In genomic region chr6:141152951-141153350, GRCh38 we compare ENCODE assay signal across 18 cellular contexts.
A peak's percentile ranks its signal among the peaks of the same experiment; 100 is the strongest.
DNase-seq lines count a peak whose midpoint lies in the region; ATAC-seq and TF ChIP-seq lines count a peak whose summit lies in the region.
"Had no signal": no experiment of that assay in that cellular context is flagged by ENCODE, and none has a peak within 500 bp of the region (broad histone marks: within the 10 kb centered on the region; RNA-seq: fewer than 3 reads in every experiment).

No MANE protein-coding gene starts in this region.

- no peak overlapping the region for H2AFZ ChIP-seq in Karpas-422 (ENCODE audit: low read length)

- no peaks in the 10 kb centered on the region for H3K79me2 ChIP-seq in Karpas-422 (ENCODE audit: low read length)

- H3K36me3 ChIP-seq in CD4-positive, alpha-beta memory T cell (ENCODE audit: insufficient read depth, low read length), result no peaks in the 10 kb centered on the region
- no peaks in the 10 kb centered on the region for H3K36me3 ChIP-seq in HUES48 (ENCODE audit: control insufficient read depth, insufficient read depth, low read length)
- H3K36me3 ChIP-seq in adipocyte (ENCODE audit: control insufficient read depth, insufficient read depth, low read length, severe bottlenecking), result no peaks in the 10 kb centered on the region
- no peaks in the 10 kb centered on the region for H3K36me3 ChIP-seq in Karpas-422 (ENCODE audit: insufficient read depth, low read length)
- H3K36me3 ChIP-seq in esophagus squamous epithelium, result no peaks in the 10 kb centered on the region
- H3K36me3 ChIP-seq: BE2C, HAP-1, heart left ventricle, neural progenitor cell, tibial nerve had no signal

- peaks cover 0 to 3% (median 0%) of the 10 kb centered on the region in 8 donors for H3K9me3 Mint-ChIP-seq in CD4-positive, alpha-beta memory T cell
- H3K9me3 Mint-ChIP-seq in activated CD8-positive, alpha-beta T cell treated with anti-CD3 and anti-CD28 coated beads, Interleukin-2, amount 10 ng/mL, durations not matched to agents 7 days and 5 days (ENCODE audit: insufficient read depth), result no peaks in the 10 kb centered on the region
- H3K9me3 Mint-ChIP-seq in type B pancreatic cell, result peaks cover 5% of the 10 kb centered on the region

- no peaks in the 10 kb centered on the region for H3K36me3 Mint-ChIP-seq in CD4-positive, alpha-beta memory T cell
- H3K36me3 Mint-ChIP-seq in activated CD8-positive, alpha-beta T cell treated with anti-CD3 and anti-CD28 coated beads, Interleukin-2, amount 10 ng/mL, durations not matched to agents 7 days and 5 days (ENCODE audit: low read depth), result no peaks in the 10 kb centered on the region
- no peaks in the 10 kb centered on the region for H3K36me3 Mint-ChIP-seq in type B pancreatic cell
- H3K36me3 Mint-ChIP-seq: neural progenitor cell had no signal

- H3K9me3 ChIP-seq in CD4-positive, alpha-beta memory T cell (ENCODE audit: control insufficient read depth in 1 of 2, low read length in 2 of 2), result no peaks in the 10 kb centered on the region
- H3K9me3 ChIP-seq in HUES48 (ENCODE audit: control insufficient read depth, insufficient read depth, low read length) (peaks cover 26% of the 10 kb centered on the region), adipocyte (ENCODE audit: control insufficient read depth, low read length) (no peaks in the 10 kb centered on the region), Karpas-422 (ENCODE audit: low read length) (0 out of 2 replicates have a peak, but pooled peaks cover 5% of the 10 kb centered on the region), esophagus squamous epithelium (no peaks in the 10 kb centered on the region)
- H3K9me3 ChIP-seq: BE2C had no signal

- H3K4me3 Mint-ChIP-seq in CD4-positive, alpha-beta memory T cell, result peak overlapping the region in 3 of 8 donors; percentile 2 to 58 (median 21)
- H3K4me3 Mint-ChIP-seq in activated CD8-positive, alpha-beta T cell treated with anti-CD3 and anti-CD28 coated beads, Interleukin-2, amount 10 ng/mL, durations not matched to agents 7 days and 5 days, result no peak overlapping the region
- H3K4me3 Mint-ChIP-seq in type B pancreatic cell, result no peak overlapping the region
- H3K4me3 Mint-ChIP-seq: neural progenitor cell; T-helper 1 cell treated with Interleukin-12 subunit alpha and Interleukin-12 subunit beta and Interleukin-4 antibody, amounts not matched to agents 30 μg/mL and 1 μg/mL, for 36 hours had no signal

- H3K9ac ChIP-seq in HUES48 (ENCODE audit: low read depth, low read length) (no peak overlapping the region; the same call in 1 of the 2 replicates), adipocyte (ENCODE audit: low read length) (no peak overlapping the region), Karpas-422 (ENCODE audit: low read length) (no peak overlapping the region)
- H3K9ac ChIP-seq: neural progenitor cell had no signal

- no peaks in the 10 kb centered on the region for H3K27me3 ChIP-seq in CD4-positive, alpha-beta memory T cell (ENCODE audit: insufficient read depth, low read length)
- H3K27me3 ChIP-seq in HUES48 (ENCODE audit: control insufficient read depth, insufficient read depth, low read length) (no peaks in the 10 kb centered on the region), adipocyte (replicated peaks; ENCODE audit: control insufficient read depth, insufficient read depth, low read length) (no peaks in the 10 kb centered on the region), Karpas-422 (ENCODE audit: low read length) (no peaks in the 10 kb centered on the region), esophagus squamous epithelium (no peaks in the 10 kb centered on the region)
- H3K27me3 ChIP-seq: BE2C, heart left ventricle, neural progenitor cell, tibial nerve had no signal

- no peak overlapping the region for H3K4me2 ChIP-seq in Karpas-422 (ENCODE audit: low read depth, low read length, poor library complexity, severe bottlenecking)
- H3K4me2 ChIP-seq: neural progenitor cell had no signal

- H3K4me1 ChIP-seq in CD4-positive, alpha-beta memory T cell (ENCODE audit: insufficient read depth, low read length), result peaks cover 17% of the 10 kb centered on the region
- H3K4me1 ChIP-seq in HUES48 (ENCODE audit: control insufficient read depth, insufficient read depth, low read length) (peaks cover 19% of the 10 kb centered on the region), adipocyte (ENCODE audit: control insufficient read depth, insufficient read depth, low read length) (peaks cover 2% of the 10 kb centered on the region), Karpas-422 (ENCODE audit: low read length) (no peaks in the 10 kb centered on the region), esophagus squamous epithelium (no peaks in the 10 kb centered on the region)
- H3K4me1 ChIP-seq: BE2C had no signal

- 48 to 67% methylated on average over 1 of the region's 1 CpG for WGBS in esophagus squamous epithelium, 2 donors

- TF ChIP-seq POLR2A in esophagus squamous epithelium (IDR thresholded peaks at IDR 0.05), result no peak

- no peak for DNase-seq in CD4-positive, alpha-beta memory T cell
- DNase-seq in adipocyte (ENCODE audit: low read depth) (peak; percentile 56), left kidney (ENCODE audit: low read depth, low spot score) (peak; percentile 25), Karpas-422 (no peak), type B pancreatic cell (ENCODE audit: extremely low spot score, unreplicated experiment) (no peak), esophagus squamous epithelium (lab: John Stamatoyannopoulos, UW) (no peak)
- DNase-seq in activated CD8-positive, alpha-beta T cell treated with anti-CD3 and anti-CD28 coated beads, Interleukin-2, amount 10 ng/mL, durations not matched to agents 7 days and 5 days, result no peak
- DNase-seq: activated gamma-delta T cell treated with Interleukin-2 at 50 U/mL for 16 hours, BE2C, DMS 273 treated with DMSO at 0.1 percent for 48 hours, heart left ventricle, islet precursor cell, SHP77 had no signal

- H3K27ac Mint-ChIP-seq in CD4-positive, alpha-beta memory T cell, result peak overlapping the region in 6 of 7 donors; percentile 19 to 66 (median 50)
- H3K27ac Mint-ChIP-seq in activated CD8-positive, alpha-beta T cell treated with anti-CD3 and anti-CD28 coated beads, Interleukin-2, amount 10 ng/mL, durations not matched to agents 7 days and 5 days, result no peak overlapping the region
- H3K27ac Mint-ChIP-seq in type B pancreatic cell, result no peak overlapping the region
- H3K27ac Mint-ChIP-seq: neural progenitor cell; T-helper 1 cell treated with Interleukin-12 subunit alpha and Interleukin-12 subunit beta and Interleukin-4 antibody, amounts not matched to agents 30 μg/mL and 1 μg/mL, for 36 hours had no signal

- CTCF ChIA-PET in CD4-positive, alpha-beta memory T cell (lab: Charles Lee; ENCODE audit: partially characterized antibody), result no interaction called here
- CTCF ChIA-PET in activated CD8-positive, alpha-beta T cell treated with anti-CD3 and anti-CD28 coated beads, Interleukin-2, amount 10 ng/mL, durations not matched to agents 7 days and 5 days (lab: Charles Lee), result no interaction called here

- no peaks in the 10 kb centered on the region for H4K20me1 ChIP-seq in Karpas-422 (ENCODE audit: insufficient read depth, low read depth, low read length)

- ATAC-seq in activated CD8-positive, alpha-beta T cell treated with anti-CD3 and anti-CD28 coated beads, Interleukin-2, amount 10 ng/mL, durations not matched to agents 7 days and 5 days, result no peak
- ATAC-seq: heart left ventricle had no signal

- H3K27ac ChIP-seq in CD4-positive, alpha-beta memory T cell (ENCODE audit: low read depth, low read length), result no peak overlapping the region
- H3K27ac ChIP-seq in HUES48 (ENCODE audit: low read depth, low read length), result peak overlapping the region; percentile 87
- no peak overlapping the region for H3K27ac ChIP-seq in Karpas-422 (ENCODE audit: low read length)
- no peak overlapping the region for H3K27ac ChIP-seq in esophagus squamous epithelium
- H3K27ac ChIP-seq: neural progenitor cell had no signal

- no peaks in the 10 kb centered on the region for H3K27me3 Mint-ChIP-seq in CD4-positive, alpha-beta memory T cell
- no peaks in the 10 kb centered on the region for H3K27me3 Mint-ChIP-seq in activated CD8-positive, alpha-beta T cell treated with anti-CD3 and anti-CD28 coated beads, Interleukin-2, amount 10 ng/mL, durations not matched to agents 7 days and 5 days (ENCODE audit: low read depth)
- H3K27me3 Mint-ChIP-seq in type B pancreatic cell, result no peaks in the 10 kb centered on the region

- POLR2A ChIA-PET in CD4-positive, alpha-beta memory T cell (lab: Charles Lee; ENCODE audit: partially characterized antibody), result no interaction called here
- POLR2A ChIA-PET in activated CD8-positive, alpha-beta T cell treated with anti-CD3 and anti-CD28 coated beads, Interleukin-2, amount 10 ng/mL, durations not matched to agents 7 days and 5 days (lab: Charles Lee), result no interaction called here

- H3K4me3 ChIP-seq in CD4-positive, alpha-beta memory T cell (ENCODE audit: low read length in 2 of 2), result no peak overlapping the region
- H3K4me3 ChIP-seq in HUES48 (ENCODE audit: low read depth, low read length) (peak overlapping the region; percentile 31; the same call in 1 of the 2 replicates), adipocyte (ENCODE audit: low read length) (no peak overlapping the region), Karpas-422 (ENCODE audit: low read length) (no peak overlapping the region), esophagus squamous epithelium (no peak overlapping the region)
- H3K4me3 ChIP-seq: HAP-1, heart left ventricle, neural progenitor cell, tibial nerve had no signal

- TF ChIP-seq CTCF in type B pancreatic cell (conservative IDR thresholded peaks at IDR 0.05) (no peak), esophagus squamous epithelium (IDR thresholded peaks at IDR 0.05) (no peak)

- intact Hi-C loops in CD4-positive, alpha-beta memory T cell (cut with micrococcal nuclease), result no loop called here
- intact Hi-C loops in esophagus squamous epithelium (cut with DNase I), result no loop called here

- peaks cover 17 to 23% (median 20%) of the 10 kb centered on the region in 4 donors for H3K4me1 Mint-ChIP-seq in CD4-positive, alpha-beta memory T cell
- H3K4me1 Mint-ChIP-seq in activated CD8-positive, alpha-beta T cell treated with anti-CD3 and anti-CD28 coated beads, Interleukin-2, amount 10 ng/mL, durations not matched to agents 7 days and 5 days (ENCODE audit: low read depth), result no peaks in the 10 kb centered on the region
- H3K4me1 Mint-ChIP-seq in type B pancreatic cell (ENCODE audit: unreplicated experiment), result peaks cover 8% of the 10 kb centered on the region

- H3K9me2 ChIP-seq in Karpas-422 (replicated peaks; ENCODE audit: insufficient read depth, low read length), result no peaks in the 10 kb centered on the region

Comparison
In these comparisons a context has a peak if more than half of its experiments do, and no peak if none do; other contexts are left out.
1. DNase-seq: peak in adipocyte (single experiment) and left kidney (single experiment); none in CD4-positive, alpha-beta memory T cell (0 of 5), activated CD8-positive, alpha-beta T cell treated with anti-CD3 and anti-CD28 coated beads, Interleukin-2, amount 10 ng/mL, durations not matched to agents 7 days and 5 days (single experiment), Karpas-422 (single experiment), type B pancreatic cell (single experiment) and esophagus squamous epithelium (single experiment).
2. H3K27ac Mint-ChIP-seq: peak in CD4-positive, alpha-beta memory T cell (6 of 7); none in activated CD8-positive, alpha-beta T cell treated with anti-CD3 and anti-CD28 coated beads, Interleukin-2, amount 10 ng/mL, durations not matched to agents 7 days and 5 days (single experiment) and type B pancreatic cell (single experiment).